In the genomic region with DNA sequence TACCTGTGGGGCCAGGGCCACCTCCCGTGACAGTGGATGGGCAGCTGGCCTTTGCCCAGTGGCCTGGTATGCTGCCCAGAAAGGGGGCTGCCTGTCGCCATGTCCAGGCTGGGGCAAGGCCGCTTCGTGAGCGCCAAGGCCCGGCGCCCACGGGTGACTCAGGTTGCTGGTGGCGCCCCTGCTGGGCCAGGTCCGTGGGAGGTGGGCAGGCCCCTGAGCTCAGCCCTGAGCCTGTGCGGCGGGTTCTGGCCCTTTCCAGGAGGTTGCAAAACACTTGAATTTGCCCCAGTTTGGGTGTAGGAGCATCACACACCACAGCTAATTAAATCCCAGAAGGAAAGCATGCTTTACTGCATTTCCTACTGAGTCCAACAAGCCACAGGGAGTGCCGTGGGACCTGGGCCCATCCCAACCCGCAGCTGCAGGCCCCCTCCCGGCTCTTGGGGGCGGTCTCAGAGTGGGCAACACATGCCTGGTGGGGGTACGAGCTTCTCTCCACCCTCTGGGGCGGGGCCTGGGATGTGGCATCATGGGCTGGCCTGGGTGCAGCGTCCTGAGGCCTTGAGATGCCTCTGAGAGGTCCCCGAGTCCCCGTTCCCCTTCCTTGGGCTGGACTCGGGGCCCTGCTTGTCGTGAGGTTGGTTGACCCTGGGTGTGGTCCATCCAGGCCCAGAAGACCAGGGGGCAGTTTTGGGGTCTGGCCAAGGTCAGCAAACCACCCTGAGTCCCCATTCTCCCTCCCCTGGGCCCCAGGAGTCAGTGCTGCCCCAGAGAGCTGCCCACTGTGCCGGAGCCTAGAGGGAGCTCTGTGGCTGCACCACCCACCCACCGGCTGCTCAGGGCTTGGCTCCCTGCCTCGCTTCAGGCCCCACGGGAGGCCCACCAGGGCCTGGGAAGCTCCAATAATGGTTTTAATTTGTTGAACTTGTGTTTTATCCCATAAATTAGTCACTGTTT, we compare ENCODE assay signal across 1 cellular context.
TF ChIP-seq lines count a peak whose summit lies in the region.

No MANE protein-coding gene starts in this region.

TF ChIP-seq in HEK293, 187 proteins besides CTCF, POLR2A, EP300 and RAD21 (continued from another document):
- TF ChIP-seq, protein P1, sequence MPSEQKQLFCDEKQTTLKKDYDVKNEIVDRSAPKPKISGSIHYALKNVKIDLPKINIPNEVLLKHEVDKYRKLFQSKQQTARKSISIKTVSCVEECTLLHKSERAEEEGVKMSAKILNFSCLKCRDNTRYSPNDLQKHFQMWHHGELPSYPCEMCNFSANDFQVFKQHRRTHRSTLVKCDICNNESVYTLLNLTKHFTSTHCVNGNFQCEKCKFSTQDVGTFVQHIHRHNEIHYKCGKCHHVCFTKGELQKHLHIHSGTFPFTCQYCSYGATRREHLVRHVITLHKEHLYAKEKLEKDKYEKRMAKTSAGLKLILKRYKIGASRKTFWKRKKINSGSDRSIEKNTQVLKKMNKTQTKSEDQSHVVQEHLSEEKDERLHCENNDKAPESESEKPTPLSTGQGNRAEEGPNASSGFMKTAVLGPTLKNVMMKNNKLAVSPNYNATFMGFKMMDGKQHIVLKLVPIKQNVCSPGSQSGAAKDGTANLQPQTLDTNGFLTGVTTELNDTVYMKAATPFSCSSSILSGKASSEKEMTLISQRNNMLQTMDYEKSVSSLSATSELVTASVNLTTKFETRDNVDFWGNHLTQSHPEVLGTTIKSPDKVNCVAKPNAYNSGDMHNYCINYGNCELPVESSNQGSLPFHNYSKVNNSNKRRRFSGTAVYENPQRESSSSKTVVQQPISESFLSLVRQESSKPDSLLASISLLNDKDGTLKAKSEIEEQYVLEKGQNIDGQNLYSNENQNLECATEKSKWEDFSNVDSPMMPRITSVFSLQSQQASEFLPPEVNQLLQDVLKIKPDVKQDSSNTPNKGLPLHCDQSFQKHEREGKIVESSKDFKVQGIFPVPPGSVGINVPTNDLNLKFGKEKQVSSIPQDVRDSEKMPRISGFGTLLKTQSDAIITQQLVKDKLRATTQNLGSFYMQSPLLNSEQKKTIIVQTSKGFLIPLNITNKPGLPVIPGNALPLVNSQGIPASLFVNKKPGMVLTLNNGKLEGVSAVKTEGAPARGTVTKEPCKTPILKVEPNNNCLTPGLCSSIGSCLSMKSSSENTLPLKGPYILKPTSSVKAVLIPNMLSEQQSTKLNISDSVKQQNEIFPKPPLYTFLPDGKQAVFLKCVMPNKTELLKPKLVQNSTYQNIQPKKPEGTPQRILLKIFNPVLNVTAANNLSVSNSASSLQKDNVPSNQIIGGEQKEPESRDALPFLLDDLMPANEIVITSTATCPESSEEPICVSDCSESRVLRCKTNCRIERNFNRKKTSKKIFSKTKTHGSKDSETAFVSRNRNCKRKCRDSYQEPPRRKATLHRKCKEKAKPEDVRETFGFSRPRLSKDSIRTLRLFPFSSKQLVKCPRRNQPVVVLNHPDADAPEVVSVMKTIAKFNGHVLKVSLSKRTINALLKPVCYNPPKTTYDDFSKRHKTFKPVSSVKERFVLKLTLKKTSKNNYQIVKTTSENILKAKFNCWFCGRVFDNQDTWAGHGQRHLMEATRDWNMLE (tag by site-specific recombination; conservative IDR thresholded peaks at IDR 0.05; ENCODE audit: low read depth) = no peak
- no peak for TF ChIP-seq ZFP41 (tag by site-specific recombination; IDR thresholded peaks at IDR 0.05; ENCODE audit: borderline replicate concordance)
- no peak for TF ChIP-seq ZNF530 (tag by site-specific recombination; IDR thresholded peaks at IDR 0.05; ENCODE audit: low read depth)
- TF ChIP-seq ZNF785 (tag by site-specific recombination; IDR thresholded peaks at IDR 0.05) = no peak
- no peak for TF ChIP-seq ZNF777 (tag by site-specific recombination; IDR thresholded peaks at IDR 0.05; ENCODE audit: borderline replicate concordance)
- TF ChIP-seq, protein P2, sequence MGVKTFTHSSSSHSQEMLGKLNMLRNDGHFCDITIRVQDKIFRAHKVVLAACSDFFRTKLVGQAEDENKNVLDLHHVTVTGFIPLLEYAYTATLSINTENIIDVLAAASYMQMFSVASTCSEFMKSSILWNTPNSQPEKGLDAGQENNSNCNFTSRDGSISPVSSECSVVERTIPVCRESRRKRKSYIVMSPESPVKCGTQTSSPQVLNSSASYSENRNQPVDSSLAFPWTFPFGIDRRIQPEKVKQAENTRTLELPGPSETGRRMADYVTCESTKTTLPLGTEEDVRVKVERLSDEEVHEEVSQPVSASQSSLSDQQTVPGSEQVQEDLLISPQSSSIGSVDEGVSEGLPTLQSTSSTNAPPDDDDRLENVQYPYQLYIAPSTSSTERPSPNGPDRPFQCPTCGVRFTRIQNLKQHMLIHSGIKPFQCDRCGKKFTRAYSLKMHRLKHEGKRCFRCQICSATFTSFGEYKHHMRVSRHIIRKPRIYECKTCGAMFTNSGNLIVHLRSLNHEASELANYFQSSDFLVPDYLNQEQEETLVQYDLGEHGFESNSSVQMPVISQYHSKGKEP (tag by site-specific recombination; IDR thresholded peaks at IDR 0.05) = peak; percentile 60; the same call in 1 of the 2 replicates
- no peak for TF ChIP-seq ZNF792 (tag by site-specific recombination; IDR thresholded peaks at IDR 0.05)
- no peak for TF ChIP-seq ZNF121 (tag by site-specific recombination; IDR thresholded peaks at IDR 0.05)
- TF ChIP-seq ZNF76 (tag by site-specific recombination; IDR thresholded peaks at IDR 0.05; ENCODE audit: borderline replicate concordance, low read depth) = no peak
- TF ChIP-seq, protein P3, sequence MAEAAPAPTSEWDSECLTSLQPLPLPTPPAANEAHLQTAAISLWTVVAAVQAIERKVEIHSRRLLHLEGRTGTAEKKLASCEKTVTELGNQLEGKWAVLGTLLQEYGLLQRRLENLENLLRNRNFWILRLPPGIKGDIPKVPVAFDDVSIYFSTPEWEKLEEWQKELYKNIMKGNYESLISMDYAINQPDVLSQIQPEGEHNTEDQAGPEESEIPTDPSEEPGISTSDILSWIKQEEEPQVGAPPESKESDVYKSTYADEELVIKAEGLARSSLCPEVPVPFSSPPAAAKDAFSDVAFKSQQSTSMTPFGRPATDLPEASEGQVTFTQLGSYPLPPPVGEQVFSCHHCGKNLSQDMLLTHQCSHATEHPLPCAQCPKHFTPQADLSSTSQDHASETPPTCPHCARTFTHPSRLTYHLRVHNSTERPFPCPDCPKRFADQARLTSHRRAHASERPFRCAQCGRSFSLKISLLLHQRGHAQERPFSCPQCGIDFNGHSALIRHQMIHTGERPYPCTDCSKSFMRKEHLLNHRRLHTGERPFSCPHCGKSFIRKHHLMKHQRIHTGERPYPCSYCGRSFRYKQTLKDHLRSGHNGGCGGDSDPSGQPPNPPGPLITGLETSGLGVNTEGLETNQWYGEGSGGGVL (tag by site-specific recombination; IDR thresholded peaks at IDR 0.05) = 0 out of 2 replicates have a peak, but pooled peaks have one; percentile 12
- TF ChIP-seq ZSCAN30 (tag by site-specific recombination; IDR thresholded peaks at IDR 0.05) = no peak
- no peak for TF ChIP-seq ZNF510 (tag by site-specific recombination; IDR thresholded peaks at IDR 0.05; ENCODE audit: insufficient replicate concordance)
- TF ChIP-seq ZNF37A (tag by site-specific recombination; IDR thresholded peaks at IDR 0.05) = no peak
- no peak for TF ChIP-seq ZNF768 (tag by site-specific recombination; IDR thresholded peaks at IDR 0.05)
- TF ChIP-seq MEIS1 (CRISPR knock-in tag; IDR thresholded peaks at IDR 0.05; ENCODE audit: borderline replicate concordance) = no peak
- TF ChIP-seq, protein P4, sequence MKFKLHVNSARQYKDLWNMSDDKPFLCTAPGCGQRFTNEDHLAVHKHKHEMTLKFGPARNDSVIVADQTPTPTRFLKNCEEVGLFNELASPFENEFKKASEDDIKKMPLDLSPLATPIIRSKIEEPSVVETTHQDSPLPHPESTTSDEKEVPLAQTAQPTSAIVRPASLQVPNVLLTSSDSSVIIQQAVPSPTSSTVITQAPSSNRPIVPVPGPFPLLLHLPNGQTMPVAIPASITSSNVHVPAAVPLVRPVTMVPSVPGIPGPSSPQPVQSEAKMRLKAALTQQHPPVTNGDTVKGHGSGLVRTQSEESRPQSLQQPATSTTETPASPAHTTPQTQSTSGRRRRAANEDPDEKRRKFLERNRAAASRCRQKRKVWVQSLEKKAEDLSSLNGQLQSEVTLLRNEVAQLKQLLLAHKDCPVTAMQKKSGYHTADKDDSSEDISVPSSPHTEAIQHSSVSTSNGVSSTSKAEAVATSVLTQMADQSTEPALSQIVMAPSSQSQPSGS (tag by site-specific recombination; IDR thresholded peaks at IDR 0.05; ENCODE audit: low read depth) = no peak
- no peak for TF ChIP-seq WT1 (tag by site-specific recombination; IDR thresholded peaks at IDR 0.05)
- no peak for TF ChIP-seq ZNF155 (tag by site-specific recombination; IDR thresholded peaks at IDR 0.05)
- TF ChIP-seq ZNF175 (tag by site-specific recombination; IDR thresholded peaks at IDR 0.05) = no peak
- TF ChIP-seq ZSCAN16 (tag by site-specific recombination; IDR thresholded peaks at IDR 0.05) = no peak
- TF ChIP-seq, protein P5, sequence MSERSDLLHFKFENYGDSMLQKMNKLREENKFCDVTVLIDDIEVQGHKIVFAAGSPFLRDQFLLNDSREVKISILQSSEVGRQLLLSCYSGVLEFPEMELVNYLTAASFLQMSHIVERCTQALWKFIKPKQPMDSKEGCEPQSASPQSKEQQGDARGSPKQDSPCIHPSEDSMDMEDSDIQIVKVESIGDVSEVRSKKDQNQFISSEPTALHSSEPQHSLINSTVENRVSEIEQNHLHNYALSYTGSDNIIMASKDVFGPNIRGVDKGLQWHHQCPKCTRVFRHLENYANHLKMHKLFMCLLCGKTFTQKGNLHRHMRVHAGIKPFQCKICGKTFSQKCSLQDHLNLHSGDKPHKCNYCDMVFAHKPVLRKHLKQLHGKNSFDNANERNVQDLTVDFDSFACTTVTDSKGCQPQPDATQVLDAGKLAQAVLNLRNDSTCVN (tag by site-specific recombination; optimal IDR thresholded peaks at IDR 0.05) = no peak
- no peak for TF ChIP-seq ZNF658 (tag by site-specific recombination; IDR thresholded peaks at IDR 0.05)
- TF ChIP-seq, protein P6, sequence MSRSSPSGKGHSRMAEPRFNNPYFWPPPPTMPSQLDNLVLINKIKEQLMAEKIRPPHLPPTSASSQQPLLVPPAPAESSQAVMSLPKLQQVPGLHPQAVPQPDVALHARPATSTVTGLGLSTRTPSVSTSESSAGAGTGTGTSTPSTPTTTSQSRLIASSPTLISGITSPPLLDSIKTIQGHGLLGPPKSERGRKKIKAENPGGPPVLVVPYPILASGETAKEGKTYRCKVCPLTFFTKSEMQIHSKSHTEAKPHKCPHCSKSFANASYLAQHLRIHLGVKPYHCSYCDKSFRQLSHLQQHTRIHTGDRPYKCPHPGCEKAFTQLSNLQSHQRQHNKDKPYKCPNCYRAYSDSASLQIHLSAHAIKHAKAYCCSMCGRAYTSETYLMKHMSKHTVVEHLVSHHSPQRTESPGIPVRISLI (tag by site-specific recombination; IDR thresholded peaks at IDR 0.05) = no peak
- peak; percentile 84 for TF ChIP-seq ZFHX2 (tag by site-specific recombination; conservative IDR thresholded peaks at IDR 0.05)
- TF ChIP-seq ZNF600 (tag by site-specific recombination; IDR thresholded peaks at IDR 0.05) = no peak
- TF ChIP-seq ZNF24 (tag by site-specific recombination; IDR thresholded peaks at IDR 0.05) = no peak
- TF ChIP-seq, protein P7, sequence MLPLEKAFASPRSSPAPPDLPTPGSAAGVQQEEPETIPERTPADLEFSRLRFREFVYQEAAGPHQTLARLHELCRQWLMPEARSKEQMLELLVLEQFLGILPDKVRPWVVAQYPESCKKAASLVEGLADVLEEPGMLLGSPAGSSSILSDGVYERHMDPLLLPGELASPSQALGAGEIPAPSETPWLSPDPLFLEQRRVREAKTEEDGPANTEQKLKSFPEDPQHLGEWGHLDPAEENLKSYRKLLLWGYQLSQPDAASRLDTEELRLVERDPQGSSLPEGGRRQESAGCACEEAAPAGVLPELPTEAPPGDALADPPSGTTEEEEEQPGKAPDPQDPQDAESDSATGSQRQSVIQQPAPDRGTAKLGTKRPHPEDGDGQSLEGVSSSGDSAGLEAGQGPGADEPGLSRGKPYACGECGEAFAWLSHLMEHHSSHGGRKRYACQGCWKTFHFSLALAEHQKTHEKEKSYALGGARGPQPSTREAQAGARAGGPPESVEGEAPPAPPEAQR (tag by site-specific recombination; IDR thresholded peaks at IDR 0.05) = no peak
- TF ChIP-seq, protein P8, sequence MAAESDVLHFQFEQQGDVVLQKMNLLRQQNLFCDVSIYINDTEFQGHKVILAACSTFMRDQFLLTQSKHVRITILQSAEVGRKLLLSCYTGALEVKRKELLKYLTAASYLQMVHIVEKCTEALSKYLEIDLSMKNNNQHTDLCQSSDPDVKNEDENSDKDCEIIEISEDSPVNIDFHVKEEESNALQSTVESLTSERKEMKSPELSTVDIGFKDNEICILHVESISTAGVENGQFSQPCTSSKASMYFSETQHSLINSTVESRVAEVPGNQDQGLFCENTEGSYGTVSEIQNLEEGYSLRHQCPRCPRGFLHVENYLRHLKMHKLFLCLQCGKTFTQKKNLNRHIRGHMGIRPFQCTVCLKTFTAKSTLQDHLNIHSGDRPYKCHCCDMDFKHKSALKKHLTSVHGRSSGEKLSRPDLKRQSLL (tag by site-specific recombination; IDR thresholded peaks at IDR 0.05) = peak; percentile 26; the same call in 1 of the 2 replicates
- TF ChIP-seq ZNF223 (tag by site-specific recombination; IDR thresholded peaks at IDR 0.05) = no peak
